Comparison of ENCODE assay signal across 6 cellular contexts in genomic region chr4:95675623-95676022, GRCh38.
"Had no signal": no experiment of that assay in that cellular context is flagged by ENCODE, and none has a peak within 500 bp of the region (broad histone marks: within the 10 kb centered on the region; RNA-seq: fewer than 3 reads in every experiment).

No MANE protein-coding gene starts in this region.

- ATAC-seq: GM23338, K562 had no signal

- H3K4me3 ChIP-seq: GM23338, K562 had no signal

- H3K4me2 ChIP-seq: GM23338 had no signal

- H3K9me3 Mint-ChIP-seq: GM23338, H9 had no signal

- DNase-seq: H9, HCEC 1CT, IMR-90, KG1 had no signal

- H2AFZ ChIP-seq: GM23338 had no signal

- H3K27ac Mint-ChIP-seq: GM23338, H9 had no signal

- H3K4me3 Mint-ChIP-seq: GM23338, H9 had no signal
